Comparison of ENCODE assay signal across 14 cellular contexts in genomic region chr1:91510754-91511153, GRCh38. TPM values are rescaled to one million over a fixed set of nuclear protein-coding genes. Genes with fewer than 3 reads are reported as not detected.
DNase-seq lines count a peak whose midpoint lies in the region; ATAC-seq and TF ChIP-seq lines count a peak whose summit lies in the region.
"Had no signal": no experiment of that assay in that cellular context is flagged by ENCODE, and none has a peak within 500 bp of the region (broad histone marks: within the 10 kb centered on the region; RNA-seq: fewer than 3 reads in every experiment).

No MANE protein-coding gene starts in this region.

- no peaks in the 10 kb centered on the region for H3K27me3 Mint-ChIP-seq in activated CD4-positive, alpha-beta T cell treated with anti-CD3 and anti-CD28 coated beads for 36 hours
- H3K27me3 Mint-ChIP-seq in CD4-positive, alpha-beta memory T cell = no peaks in the 10 kb centered on the region
- no peaks in the 10 kb centered on the region for H3K27me3 Mint-ChIP-seq in activated T-helper 2 cell treated with anti-CD3 and anti-CD28 coated beads, Interferon-gamma antibody, Interleukin-2, Interleukin-4, amounts not matched to agents 10 μg/mL and 5 μg/mL and 100 μg/mL, durations not matched to agents 14 hours and 24 hours and 36 hours (ENCODE audit: low read depth)
- H3K27me3 Mint-ChIP-seq in neural crest cell (ENCODE audit: low read depth) = no peaks in the 10 kb centered on the region

- TF ChIP-seq CTCF in neural crest cell (conservative IDR thresholded peaks at IDR 0.05) (no peak), GM20000 (IDR thresholded peaks at IDR 0.05; ENCODE audit: extremely low read depth, missing control alignments) (no peak)

- H3K27me3 ChIP-seq in CD4-positive, alpha-beta memory T cell (ENCODE audit: insufficient read depth, low read length) = no peaks in the 10 kb centered on the region
- H3K27me3 ChIP-seq: BLaER1 treated with 17β-estradiol and CSF1 and Interleukin-3, amounts not matched to agents 10 nM and 100 nM had no signal

- POLR2A ChIA-PET in activated CD4-positive, alpha-beta T cell treated with anti-CD3 and anti-CD28 coated beads for 36 hours (lab: Charles Lee) = no interaction called here
- POLR2A ChIA-PET in CD4-positive, alpha-beta memory T cell (lab: Charles Lee; ENCODE audit: partially characterized antibody) = no interaction called here

- H3K36me3 Mint-ChIP-seq in activated CD4-positive, alpha-beta T cell treated with anti-CD3 and anti-CD28 coated beads for 36 hours (ENCODE audit: low read depth) = peaks cover 44% of the 10 kb centered on the region
- peaks cover 7 to 20% of the 10 kb centered on the region in 2 donors for H3K36me3 Mint-ChIP-seq in CD4-positive, alpha-beta memory T cell
- H3K36me3 Mint-ChIP-seq in activated T-helper 2 cell treated with anti-CD3 and anti-CD28 coated beads, Interferon-gamma antibody, Interleukin-2, Interleukin-4, amounts not matched to agents 10 μg/mL and 5 μg/mL and 100 μg/mL, durations not matched to agents 14 hours and 24 hours and 36 hours (ENCODE audit: low read depth) = peaks cover 47% of the 10 kb centered on the region
- peaks cover 14% of the 10 kb centered on the region for H3K36me3 Mint-ChIP-seq in neural crest cell (ENCODE audit: low read depth)

- H3K4me1 Mint-ChIP-seq in activated CD4-positive, alpha-beta T cell treated with anti-CD3 and anti-CD28 coated beads for 36 hours = peaks cover 10% of the 10 kb centered on the region
- peaks cover 5 to 9% (median 6%) of the 10 kb centered on the region in 4 donors for H3K4me1 Mint-ChIP-seq in CD4-positive, alpha-beta memory T cell
- H3K4me1 Mint-ChIP-seq in activated T-helper 2 cell treated with anti-CD3 and anti-CD28 coated beads, Interferon-gamma antibody, Interleukin-2, Interleukin-4, amounts not matched to agents 10 μg/mL and 5 μg/mL and 100 μg/mL, durations not matched to agents 14 hours and 24 hours and 36 hours (ENCODE audit: low read depth) = peaks cover 27% of the 10 kb centered on the region
- H3K4me1 Mint-ChIP-seq in neural crest cell = peaks cover 16% of the 10 kb centered on the region

- CTCF ChIA-PET in activated CD4-positive, alpha-beta T cell treated with anti-CD3 and anti-CD28 coated beads for 36 hours (lab: Charles Lee) = interaction anchor here (0.7 to 4.3 kb wide), 2 partner anchors 9 to 213 kb away, joined by 3 to 25 read pairs; partner anchors contain the start of gene CDC7
- CTCF ChIA-PET in CD4-positive, alpha-beta memory T cell (lab: Charles Lee; ENCODE audit: partially characterized antibody) = interaction anchor here (0.7 to 6.3 kb wide), 4 partner anchors 16 to 417 kb away, joined by 3 to 190 read pairs (median 12); no protein-coding TSS in a partner anchor

- H3K4me3 ChIP-seq in CD4-positive, alpha-beta memory T cell (ENCODE audit: low read length in 2 of 2) = no peak overlapping the region
- H3K4me3 ChIP-seq: BLaER1 treated with 17β-estradiol and CSF1 and Interleukin-3, amounts not matched to agents 10 nM and 100 nM; PC-9 had no signal

- intact Hi-C loops in activated CD4-positive, alpha-beta T cell treated with anti-CD3 and anti-CD28 coated beads for 36 hours (cut with DNase I, micrococcal nuclease) = loop anchor here (1.0 to 5.0 kb wide), 2 partner anchors 48 to 417 kb away; no protein-coding TSS in a partner anchor
- intact Hi-C loops in CD4-positive, alpha-beta memory T cell (cut with micrococcal nuclease) = loop anchor here (1.0 to 5.0 kb wide), 5 partner anchors 187 to 1112 kb away; no protein-coding TSS in a partner anchor
- intact Hi-C loops in activated T-helper 2 cell treated with anti-CD3 and anti-CD28 coated beads, Interferon-gamma antibody, Interleukin-2, Interleukin-4, amounts not matched to agents 10 μg/mL and 5 μg/mL and 100 μg/mL, durations not matched to agents 14 hours and 24 hours and 36 hours (cut with micrococcal nuclease) = loop anchor here (1.0 to 10.0 kb wide), 2 partner anchors 417 to 784 kb away; partner anchors contain the start of genes GLMN and RPAP2

- no peak overlapping the region for H3K4me3 Mint-ChIP-seq in activated CD4-positive, alpha-beta T cell treated with anti-CD3 and anti-CD28 coated beads for 36 hours
- no peak overlapping the region for H3K4me3 Mint-ChIP-seq in CD4-positive, alpha-beta memory T cell
- no peak overlapping the region for H3K4me3 Mint-ChIP-seq in activated T-helper 2 cell treated with anti-CD3 and anti-CD28 coated beads, Interferon-gamma antibody, Interleukin-2, Interleukin-4, amounts not matched to agents 10 μg/mL and 5 μg/mL and 100 μg/mL, durations not matched to agents 14 hours and 24 hours and 36 hours (ENCODE audit: low read depth)
- no peak overlapping the region for H3K4me3 Mint-ChIP-seq in neural crest cell
- H3K4me3 Mint-ChIP-seq: CD8-positive, alpha-beta memory T cell had no signal

- no peak for ATAC-seq in activated CD4-positive, alpha-beta T cell treated with anti-CD3 and anti-CD28 coated beads for 36 hours
- ATAC-seq in GM19035 (IDR thresholded peaks at IDR 0.05; ENCODE audit: unreplicated experiment) = no peak

- H3K27ac Mint-ChIP-seq in activated CD4-positive, alpha-beta T cell treated with anti-CD3 and anti-CD28 coated beads for 36 hours = peak overlapping the region; percentile 14
- peak overlapping the region in 4 of 7 donors; percentile 0 to 13 (median 5) for H3K27ac Mint-ChIP-seq in CD4-positive, alpha-beta memory T cell
- peak overlapping the region; percentile 15 for H3K27ac Mint-ChIP-seq in activated T-helper 2 cell treated with anti-CD3 and anti-CD28 coated beads, Interferon-gamma antibody, Interleukin-2, Interleukin-4, amounts not matched to agents 10 μg/mL and 5 μg/mL and 100 μg/mL, durations not matched to agents 14 hours and 24 hours and 36 hours
- H3K27ac Mint-ChIP-seq in neural crest cell (ENCODE audit: unreplicated experiment) = peak overlapping the region; percentile 2

- H3K36me3 ChIP-seq in CD4-positive, alpha-beta memory T cell (ENCODE audit: insufficient read depth, low read length) = no peaks in the 10 kb centered on the region

- peaks cover under 1% of the 10 kb centered on the region for H3K4me1 ChIP-seq in CD4-positive, alpha-beta memory T cell (ENCODE audit: insufficient read depth, low read length)

- no peak for DNase-seq in activated CD4-positive, alpha-beta T cell treated with anti-CD3 and anti-CD28 coated beads for 36 hours
- DNase-seq in activated CD4-positive, alpha-beta T cell treated with anti-CD3 and anti-CD28 coated beads, Interleukin-2, amount 50 U/mL, for 48 hours = no peak
- no peak for DNase-seq in CD4-positive, alpha-beta memory T cell
- no peak for DNase-seq in activated T-helper 2 cell treated with anti-CD3 and anti-CD28 coated beads, Interferon-gamma antibody, Interleukin-2, Interleukin-4, amounts not matched to agents 10 μg/mL and 5 μg/mL and 100 μg/mL, durations not matched to agents 14 hours and 24 hours and 36 hours (ENCODE audit: low spot score)
- DNase-seq in neural crest cell (ENCODE audit: low read depth, low spot score) = no peak
- DNase-seq in GM20000 (ENCODE audit: low spot score) = no peak
- DNase-seq: 8988T, Calu3, NCI-H748 treated with DMSO at 0.1 percent for 48 hours had no signal

- H3K27ac ChIP-seq in CD4-positive, alpha-beta memory T cell (ENCODE audit: low read depth, low read length) = no peak overlapping the region
- H3K27ac ChIP-seq: BLaER1 treated with 17β-estradiol and CSF1 and Interleukin-3, amounts not matched to agents 10 nM and 100 nM; KMS-11; PC-9 had no signal

- H3K9me3 Mint-ChIP-seq in activated CD4-positive, alpha-beta T cell treated with anti-CD3 and anti-CD28 coated beads for 36 hours (ENCODE audit: low read depth) = no peaks in the 10 kb centered on the region
- H3K9me3 Mint-ChIP-seq in CD4-positive, alpha-beta memory T cell = no peaks in the 10 kb centered on the region
- H3K9me3 Mint-ChIP-seq in activated T-helper 2 cell treated with anti-CD3 and anti-CD28 coated beads, Interferon-gamma antibody, Interleukin-2, Interleukin-4, amounts not matched to agents 10 μg/mL and 5 μg/mL and 100 μg/mL, durations not matched to agents 14 hours and 24 hours and 36 hours = no peaks in the 10 kb centered on the region
- H3K9me3 Mint-ChIP-seq in neural crest cell = no peaks in the 10 kb centered on the region
- H3K9me3 Mint-ChIP-seq: CD8-positive, alpha-beta memory T cell had no signal

- H3K9me3 ChIP-seq in CD4-positive, alpha-beta memory T cell (ENCODE audit: control insufficient read depth in 1 of 2, low read length in 2 of 2) = no peaks in the 10 kb centered on the region
- H3K9me3 ChIP-seq: BLaER1 treated with 17β-estradiol and CSF1 and Interleukin-3, amounts not matched to agents 10 nM and 100 nM had no signal

RNA-seq across cellular contexts. Expression of gene CDC7, which starts 10.1 kb away (rescaled TPM):
- total RNA-seq in activated CD4-positive, alpha-beta T cell treated with anti-CD3 and anti-CD28 coated beads for 36 hours = 10 to 100 TPM; 31.1 to 32.0 TPM
- 1 to 10 TPM; 4.7 to 6.0 TPM for total RNA-seq in CD4-positive, alpha-beta memory T cell
- polyA plus RNA-seq in CD4-positive, alpha-beta memory T cell = 1 to 10 TPM; 2.9 to 4.3 TPM
- total RNA-seq in activated T-helper 2 cell treated with anti-CD3 and anti-CD28 coated beads, Interferon-gamma antibody, Interleukin-2, Interleukin-4, amounts not matched to agents 10 μg/mL and 5 μg/mL and 100 μg/mL, durations not matched to agents 14 hours and 24 hours and 36 hours = 27.4 and 28.8 TPM in 2 replicates
- 62.8 and 64.8 TPM in 2 replicates for total RNA-seq in neural crest cell
